19 cellular contexts compared by ENCODE assay signal in the genomic region with DNA sequence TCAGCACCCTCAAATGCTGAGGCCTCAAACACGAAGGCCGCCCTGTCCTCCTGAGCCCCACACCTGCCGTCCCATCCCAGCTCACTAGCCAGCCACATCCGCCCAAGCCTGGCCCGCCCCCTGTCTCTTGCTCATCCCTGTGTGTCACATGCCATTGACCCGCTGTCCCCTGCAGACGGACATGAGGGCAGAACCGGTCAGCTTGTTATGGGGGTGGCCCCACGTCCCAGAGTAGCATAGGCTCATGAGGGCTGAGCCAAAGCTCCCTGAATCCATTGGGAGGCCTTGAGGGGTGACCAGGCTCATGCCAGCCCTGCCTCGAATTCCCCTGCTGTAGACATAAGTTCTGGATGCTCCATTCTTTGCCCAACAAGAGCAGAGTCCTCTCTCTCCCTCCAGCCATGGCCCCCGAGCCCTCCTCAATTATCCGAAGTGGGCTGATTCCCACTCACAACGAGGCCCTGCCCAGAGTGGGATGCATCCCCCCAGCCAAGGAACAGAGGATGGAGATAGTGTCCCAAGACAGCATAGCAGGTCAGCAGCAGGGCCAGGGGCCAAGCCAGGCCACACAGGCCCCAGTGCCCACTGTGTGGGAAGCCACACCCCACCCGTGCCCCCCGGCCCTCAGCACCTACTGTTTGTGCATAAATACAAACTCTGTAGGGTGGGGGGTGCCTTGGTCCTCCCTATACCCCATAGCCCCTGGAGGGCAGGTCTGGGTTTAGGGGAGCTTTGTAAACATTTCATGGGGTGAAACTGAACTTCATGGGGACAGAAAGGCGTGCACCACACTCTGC. TPM values are rescaled to one million over a fixed set of nuclear protein-coding genes. Genes with fewer than 3 reads are reported as not detected.
"Had no signal": no experiment of that assay in that cellular context is flagged by ENCODE, and none has a peak within 500 bp of the region (broad histone marks: within the 10 kb centered on the region; RNA-seq: fewer than 3 reads in every experiment).

No MANE protein-coding gene starts in this region.

- H3K4me1 ChIP-seq: esophagus squamous epithelium, lower lobe of right lung, pancreas, right lobe of liver, upper lobe of left lung had no signal

- H3K36me3 ChIP-seq: esophagus squamous epithelium, lower lobe of right lung, neutrophil, pancreas, right lobe of liver, thoracic aorta, tibial nerve, upper lobe of left lung had no signal

- DNase-seq: caudate nucleus; cerebellar nuclear complex; cortex of kidney; effector memory CD8-positive, alpha-beta T cell; erythroblast; esophagus squamous epithelium; foreskin melanocyte; lower lobe of right lung; mucosa of descending colon; naive B cell; stimulated activated naive B cell treated with anti-CD40 and anti-IgM and Interleukin-4, amounts not matched to agents 10 μg/mL and 1 μg/mL and 100 μg/mL, for 72 hours had no signal

- ATAC-seq: effector memory CD8-positive, alpha-beta T cell; left lobe of liver; mucosa of descending colon; pancreas; right lobe of liver; stimulated activated naive B cell treated with anti-CD40 and anti-IgM and Interleukin-4, amounts not matched to agents 10 μg/mL and 1 μg/mL and 100 μg/mL, for 72 hours had no signal

- H3K27ac ChIP-seq: esophagus squamous epithelium, lower lobe of right lung, neutrophil, pancreas, right lobe of liver, thoracic aorta, tibial nerve, upper lobe of left lung had no signal

- H3K4me3 ChIP-seq: esophagus squamous epithelium, lower lobe of right lung, mucosa of descending colon, pancreas, right lobe of liver, thoracic aorta, tibial nerve, upper lobe of left lung had no signal

- H3K9me3 ChIP-seq: esophagus squamous epithelium, lower lobe of right lung, mucosa of descending colon, neutrophil, pancreas, right lobe of liver, thoracic aorta, tibial nerve, upper lobe of left lung had no signal

- H3K27me3 ChIP-seq: esophagus squamous epithelium, neutrophil, pancreas, right lobe of liver, tibial nerve, upper lobe of left lung had no signal

RNA-seq across cellular contexts. Expression of a gene that starts 42.1 kb away (rescaled TPM):
- total RNA-seq: left lobe of liver had no signal
- polyA plus RNA-seq: keratinocyte had no signal
